In the genomic region with DNA sequence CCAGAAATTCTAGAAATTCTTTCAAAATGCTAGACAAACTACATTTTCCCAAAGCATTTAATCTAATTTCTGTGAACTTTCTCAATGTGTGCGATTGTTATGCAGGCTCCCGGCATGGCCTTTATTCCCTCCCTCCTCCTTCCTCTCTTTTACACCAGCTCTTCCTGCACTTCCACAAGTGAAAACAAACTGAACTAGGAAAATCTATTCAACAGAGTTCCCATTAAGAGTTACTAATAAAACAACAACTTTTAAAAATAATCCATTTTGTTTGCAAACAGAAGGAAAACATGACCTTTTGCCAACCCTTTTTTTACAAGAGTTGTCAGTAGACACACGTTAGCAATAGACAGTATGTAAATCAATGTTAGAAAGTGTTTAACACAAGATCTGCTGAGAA, we compare ENCODE assay signal across 23 cellular contexts.
DNase-seq lines count a peak whose midpoint lies in the region; ATAC-seq and TF ChIP-seq lines count a peak whose summit lies in the region.
"Had no signal": no experiment of that assay in that cellular context is flagged by ENCODE, and none has a peak within 500 bp of the region (broad histone marks: within the 10 kb centered on the region; RNA-seq: fewer than 3 reads in every experiment).

No MANE protein-coding gene starts in this region.

- DNase-seq in heart left ventricle (no peak), Right ventricle myocardium inferior (ENCODE audit: missing footprints) (no peak), memory B cell (ENCODE audit: low spot score in 2 of 2) (no peak), tibial nerve (ENCODE audit: low spot score in 2 of 2) (no peak), DMS 273 treated with DMSO at 0.1 percent for 48 hours (lab: John Stamatoyannopoulos, UW) (no peak), NCI-H1092 treated with DMSO at 0.1 percent for 48 hours (lab: John Stamatoyannopoulos, UW) (no peak)
- no peak for DNase-seq in activated naive CD8-positive, alpha-beta T cell treated with anti-CD3 and anti-CD28 coated beads, Interleukin-2, amount 50 U/mL, for 24 hours
- DNase-seq: amygdala; caudate nucleus; DMS53; effector CD4-positive, alpha-beta T cell; HCEC 1CT; head of caudate nucleus; NCI-H187; NCI-H774; SHP77 treated with DMSO at 0.1 percent for 48 hours; T-helper 2 cell; WERI-Rb-1 had no signal

- ATAC-seq in heart left ventricle (no peak), Right ventricle myocardium inferior (no peak), memory B cell (ENCODE audit: low read depth) (no peak), HG03280 (IDR thresholded peaks at IDR 0.05; ENCODE audit: unreplicated experiment) (no peak)
- no peak for ATAC-seq in activated naive CD8-positive, alpha-beta T cell treated with anti-CD3 and anti-CD28 coated beads, Interleukin-2, amount 50 U/mL, for 24 hours

- no peaks in the 10 kb centered on the region for H3K36me3 Mint-ChIP-seq in activated naive CD8-positive, alpha-beta T cell treated with anti-CD3 and anti-CD28 coated beads, Interleukin-2, amount 50 U/mL, for 24 hours (ENCODE audit: low read depth)
- H3K36me3 Mint-ChIP-seq in memory B cell = no peaks in the 10 kb centered on the region

- H3K27ac Mint-ChIP-seq in activated naive CD8-positive, alpha-beta T cell treated with anti-CD3 and anti-CD28 coated beads, Interleukin-2, amount 50 U/mL, for 24 hours = peak overlapping the region; percentile 65
- H3K27ac Mint-ChIP-seq in memory B cell = peak overlapping the region; percentile 28

- H3K9me3 Mint-ChIP-seq in activated naive CD8-positive, alpha-beta T cell treated with anti-CD3 and anti-CD28 coated beads, Interleukin-2, amount 50 U/mL, for 24 hours = no peaks in the 10 kb centered on the region
- H3K9me3 Mint-ChIP-seq in memory B cell = no peaks in the 10 kb centered on the region

- no peaks in the 10 kb centered on the region for H3K36me3 ChIP-seq in heart left ventricle
- H3K36me3 ChIP-seq in tibial nerve = no peaks in the 10 kb centered on the region
- H3K36me3 ChIP-seq: suprapubic skin, WERI-Rb-1 had no signal

- TF ChIP-seq CTCF in heart left ventricle (IDR thresholded peaks at IDR 0.05) (no peak), tibial nerve (IDR thresholded peaks at IDR 0.05) (no peak)

- intact Hi-C loops in heart left ventricle (cut with DNase I) (loop anchor here in 3 of 10 donors (10.0 kb wide), 4 partner anchors 73 to 373 kb away; a partner anchor contains a TSS), Right ventricle myocardium inferior (cut with DNase I) (loop anchor here (10.0 kb wide), 1 partner anchor 253 kb away; no protein-coding TSS in a partner anchor)

- H3K4me1 ChIP-seq in heart left ventricle = peaks cover 10 to 85% (median 58%) of the 10 kb centered on the region in 12 donors
- peaks cover 0 to 97% (median 65%) of the 10 kb centered on the region in 4 donors for H3K4me1 ChIP-seq in tibial nerve

- TF ChIP-seq POLR2A in heart left ventricle (IDR thresholded peaks at IDR 0.05) (no peak), tibial nerve (IDR thresholded peaks at IDR 0.05) (no peak)

- no peak overlapping the region for H3K4me3 ChIP-seq in heart left ventricle
- H3K4me3 ChIP-seq in tibial nerve = peak overlapping the region in 1 of 4 donors; percentile 0
- H3K4me3 ChIP-seq: lung, suprapubic skin had no signal

- no peaks in the 10 kb centered on the region for H3K27me3 Mint-ChIP-seq in activated naive CD8-positive, alpha-beta T cell treated with anti-CD3 and anti-CD28 coated beads, Interleukin-2, amount 50 U/mL, for 24 hours
- H3K27me3 Mint-ChIP-seq in memory B cell = no peaks in the 10 kb centered on the region

- no peak for TF ChIP-seq EP300 in tibial nerve (IDR thresholded peaks at IDR 0.05)

- 41 to 55% (median 47%) methylated on average over 3 of the region's 3 CpGs for WGBS in heart left ventricle, 4 donors
- 18 to 24% methylated on average over 3 of the region's 3 CpGs for WGBS in tibial nerve, 2 donors

- H3K4me1 Mint-ChIP-seq in activated naive CD8-positive, alpha-beta T cell treated with anti-CD3 and anti-CD28 coated beads, Interleukin-2, amount 50 U/mL, for 24 hours = peaks cover 96% of the 10 kb centered on the region
- H3K4me1 Mint-ChIP-seq in memory B cell = peaks cover 66% of the 10 kb centered on the region

- no peaks in the 10 kb centered on the region for H3K27me3 ChIP-seq in heart left ventricle
- no peaks in the 10 kb centered on the region for H3K27me3 ChIP-seq in tibial nerve
- H3K27me3 ChIP-seq: suprapubic skin had no signal

- H3K9me3 ChIP-seq in heart left ventricle (no peaks in the 10 kb centered on the region), tibial nerve (no peaks in the 10 kb centered on the region)
- H3K9me3 ChIP-seq: suprapubic skin had no signal

- H3K27ac ChIP-seq in heart left ventricle (peak overlapping the region in 7 of 12 donors; percentile 6 to 52 (median 43)), tibial nerve (peak overlapping the region; percentile 2 to 70 (median 38))
- H3K27ac ChIP-seq: parathyroid adenoma, suprapubic skin, WERI-Rb-1 had no signal

- H3K4me3 Mint-ChIP-seq in activated naive CD8-positive, alpha-beta T cell treated with anti-CD3 and anti-CD28 coated beads, Interleukin-2, amount 50 U/mL, for 24 hours = no peak overlapping the region
- no peak overlapping the region for H3K4me3 Mint-ChIP-seq in memory B cell
- H3K4me3 Mint-ChIP-seq: CD14-positive monocyte had no signal
